Comparison of ENCODE assay signal across 8 cellular contexts in genomic region chr5:150217874-150218692, GRCh38. TPM values are rescaled to one million over a fixed set of nuclear protein-coding genes. Genes with fewer than 3 reads are reported as not detected.
A peak's percentile ranks its signal among the peaks of the same experiment; 100 is the strongest.
DNase-seq lines count a peak whose midpoint lies in the region; ATAC-seq and TF ChIP-seq lines count a peak whose summit lies in the region.

No MANE protein-coding gene starts in this region.

- POLR2A ChIA-PET in AG04449 (lab: Yijun Ruan, JAX) (interaction anchor here (1.0 kb wide), 1 partner anchor 88 kb away, joined by 3 read pairs; no protein-coding TSS in a partner anchor), WTC11 (lab: Charles Lee) (no interaction called here)

- ATAC-seq in GM18868 (IDR thresholded peaks at IDR 0.05; ENCODE audit: unreplicated experiment) (peak; percentile 93), HG03108 (IDR thresholded peaks at IDR 0.05; ENCODE audit: unreplicated experiment) (peak; percentile 88), WTC11 (peak; percentile 92)

- TF ChIP-seq CTCF in AG04449 (IDR thresholded peaks at IDR 0.05; ENCODE audit: insufficient read depth, low read length, missing control alignments) (peak; percentile 89), WTC11 (IDR thresholded peaks at IDR 0.05) (peak; percentile 87), cardiac fibroblast (IDR thresholded peaks at IDR 0.05; ENCODE audit: low read depth, low read length) (peak; percentile 78)

- DNase-seq in AG04449 (ENCODE audit: low read depth, low spot score) (peak; percentile 37), NCI-H2227 treated with DMSO at 0.1 percent for 48 hours (lab: John Stamatoyannopoulos, UW) (peak; percentile 71), WTC11 (ENCODE audit: low spot score) (peak; percentile 90), cardiac fibroblast (ENCODE audit: low read depth in 2 of 2) (peak; percentile 88 to 91), kidney glomerular epithelial cell (lab: John Stamatoyannopoulos, UW) (peak; percentile 50)
- DNase-seq in stimulated activated CD4-positive, alpha-beta T cell treated with anti-CD3 and anti-CD28 coated beads, Interleukin-2, amount 100 ng/mL, for 24 hours: peak; percentile 85

- H3K4me3 Mint-ChIP-seq in WTC11: no peak overlapping the region

- H3K27ac Mint-ChIP-seq in WTC11: no peak overlapping the region

- CTCF ChIA-PET in AG04449 (lab: Yijun Ruan, JAX): interaction anchor here (0.6 to 9.9 kb wide), 41 partner anchors 8 to 581 kb away, joined by 3 to 222 read pairs (median 4); partner anchors contain the start of genes HMGXB3, SLC26A2, SLC6A7 and TIGD6
- CTCF ChIA-PET in WTC11 (lab: Charles Lee): interaction anchor here (0.6 to 2.9 kb wide), 35 partner anchors 8 to 932 kb away, joined by 3 to 20 read pairs (median 4); partner anchors contain the start of genes CDX1 and PDGFRB

- H3K27me3 Mint-ChIP-seq in WTC11 (ENCODE audit: low read depth): peaks cover 9% of the 10 kb centered on the region

- H3K9me3 Mint-ChIP-seq in WTC11: no peaks in the 10 kb centered on the region

- 0 out of 2 replicates have a peak, but pooled peaks cover 2% of the 10 kb centered on the region for H3K4me1 Mint-ChIP-seq in WTC11

- H3K36me3 Mint-ChIP-seq in WTC11: no peaks in the 10 kb centered on the region

- H3K4me3 ChIP-seq in AG04449 (ENCODE audit: low read depth, low read length) (no peak overlapping the region), cardiac fibroblast (replicated peaks in 1 of 2; ENCODE audit: low read depth in 2 of 2, low read length in 2 of 2) (no peak overlapping the region)

TF ChIP-seq in WTC11, 78 proteins besides CTCF, POLR2A, EP300 and RAD21:
- TF ChIP-seq GRHL2 (CRISPR knock-in tag; IDR thresholded peaks at IDR 0.05; ENCODE audit: insufficient replicate concordance, severe bottlenecking) (no peak), NR3C1 (CRISPR knock-in tag; conservative IDR thresholded peaks at IDR 0.05; ENCODE audit: low read depth) (no peak), MLX (CRISPR knock-in tag; IDR thresholded peaks at IDR 0.05) (no peak), ZBTB21 (CRISPR knock-in tag; IDR thresholded peaks at IDR 0.05; ENCODE audit: borderline replicate concordance) (no peak), MYBL2 (CRISPR knock-in tag; IDR thresholded peaks at IDR 0.05) (no peak), RELA (CRISPR knock-in tag; IDR thresholded peaks at IDR 0.05; ENCODE audit: borderline replicate concordance) (no peak), CBFB (CRISPR knock-in tag; IDR thresholded peaks at IDR 0.05; ENCODE audit: low read depth) (no peak), KAT7 (CRISPR knock-in tag; IDR thresholded peaks at IDR 0.05; ENCODE audit: borderline replicate concordance) (no peak)
- TF ChIP-seq, protein P1, sequence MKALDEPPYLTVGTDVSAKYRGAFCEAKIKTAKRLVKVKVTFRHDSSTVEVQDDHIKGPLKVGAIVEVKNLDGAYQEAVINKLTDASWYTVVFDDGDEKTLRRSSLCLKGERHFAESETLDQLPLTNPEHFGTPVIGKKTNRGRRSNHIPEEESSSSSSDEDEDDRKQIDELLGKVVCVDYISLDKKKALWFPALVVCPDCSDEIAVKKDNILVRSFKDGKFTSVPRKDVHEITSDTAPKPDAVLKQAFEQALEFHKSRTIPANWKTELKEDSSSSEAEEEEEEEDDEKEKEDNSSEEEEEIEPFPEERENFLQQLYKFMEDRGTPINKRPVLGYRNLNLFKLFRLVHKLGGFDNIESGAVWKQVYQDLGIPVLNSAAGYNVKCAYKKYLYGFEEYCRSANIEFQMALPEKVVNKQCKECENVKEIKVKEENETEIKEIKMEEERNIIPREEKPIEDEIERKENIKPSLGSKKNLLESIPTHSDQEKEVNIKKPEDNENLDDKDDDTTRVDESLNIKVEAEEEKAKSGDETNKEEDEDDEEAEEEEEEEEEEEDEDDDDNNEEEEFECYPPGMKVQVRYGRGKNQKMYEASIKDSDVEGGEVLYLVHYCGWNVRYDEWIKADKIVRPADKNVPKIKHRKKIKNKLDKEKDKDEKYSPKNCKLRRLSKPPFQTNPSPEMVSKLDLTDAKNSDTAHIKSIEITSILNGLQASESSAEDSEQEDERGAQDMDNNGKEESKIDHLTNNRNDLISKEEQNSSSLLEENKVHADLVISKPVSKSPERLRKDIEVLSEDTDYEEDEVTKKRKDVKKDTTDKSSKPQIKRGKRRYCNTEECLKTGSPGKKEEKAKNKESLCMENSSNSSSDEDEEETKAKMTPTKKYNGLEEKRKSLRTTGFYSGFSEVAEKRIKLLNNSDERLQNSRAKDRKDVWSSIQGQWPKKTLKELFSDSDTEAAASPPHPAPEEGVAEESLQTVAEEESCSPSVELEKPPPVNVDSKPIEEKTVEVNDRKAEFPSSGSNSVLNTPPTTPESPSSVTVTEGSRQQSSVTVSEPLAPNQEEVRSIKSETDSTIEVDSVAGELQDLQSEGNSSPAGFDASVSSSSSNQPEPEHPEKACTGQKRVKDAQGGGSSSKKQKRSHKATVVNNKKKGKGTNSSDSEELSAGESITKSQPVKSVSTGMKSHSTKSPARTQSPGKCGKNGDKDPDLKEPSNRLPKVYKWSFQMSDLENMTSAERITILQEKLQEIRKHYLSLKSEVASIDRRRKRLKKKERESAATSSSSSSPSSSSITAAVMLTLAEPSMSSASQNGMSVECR (CRISPR knock-in tag; IDR thresholded peaks at IDR 0.05; ENCODE audit: borderline replicate concordance): no peak

RNA-seq across cellular contexts. Expression of gene SLC6A7, which starts 28.2 kb away (rescaled TPM):
- total RNA-seq in WTC11 (2021): 0.04 TPM in 1 of 3 replicates, not detected in the others

RNA-seq across cellular contexts. Expression of gene CDX1, which starts 51.5 kb away (rescaled TPM):
- 0.09 to 0.14 TPM (median 0.13 TPM) in 3 replicates for total RNA-seq in WTC11 (2021)

Comparison
In these comparisons a context has a peak if more than half of its experiments do, and no peak if none do; other contexts are left out.
1. DNase-seq: peak in every context shown above with its lines; median percentile 90 in WTC11; 90 in cardiac fibroblast; 85 in stimulated activated CD4-positive, alpha-beta T cell treated with anti-CD3 and anti-CD28 coated beads, Interleukin-2, amount 100 ng/mL, for 24 hours; 71 in NCI-H2227 treated with DMSO at 0.1 percent for 48 hours; 50 in kidney glomerular epithelial cell; 37 in AG04449.